Comparison of ENCODE assay signal across 8 cellular contexts in the genomic region with DNA sequence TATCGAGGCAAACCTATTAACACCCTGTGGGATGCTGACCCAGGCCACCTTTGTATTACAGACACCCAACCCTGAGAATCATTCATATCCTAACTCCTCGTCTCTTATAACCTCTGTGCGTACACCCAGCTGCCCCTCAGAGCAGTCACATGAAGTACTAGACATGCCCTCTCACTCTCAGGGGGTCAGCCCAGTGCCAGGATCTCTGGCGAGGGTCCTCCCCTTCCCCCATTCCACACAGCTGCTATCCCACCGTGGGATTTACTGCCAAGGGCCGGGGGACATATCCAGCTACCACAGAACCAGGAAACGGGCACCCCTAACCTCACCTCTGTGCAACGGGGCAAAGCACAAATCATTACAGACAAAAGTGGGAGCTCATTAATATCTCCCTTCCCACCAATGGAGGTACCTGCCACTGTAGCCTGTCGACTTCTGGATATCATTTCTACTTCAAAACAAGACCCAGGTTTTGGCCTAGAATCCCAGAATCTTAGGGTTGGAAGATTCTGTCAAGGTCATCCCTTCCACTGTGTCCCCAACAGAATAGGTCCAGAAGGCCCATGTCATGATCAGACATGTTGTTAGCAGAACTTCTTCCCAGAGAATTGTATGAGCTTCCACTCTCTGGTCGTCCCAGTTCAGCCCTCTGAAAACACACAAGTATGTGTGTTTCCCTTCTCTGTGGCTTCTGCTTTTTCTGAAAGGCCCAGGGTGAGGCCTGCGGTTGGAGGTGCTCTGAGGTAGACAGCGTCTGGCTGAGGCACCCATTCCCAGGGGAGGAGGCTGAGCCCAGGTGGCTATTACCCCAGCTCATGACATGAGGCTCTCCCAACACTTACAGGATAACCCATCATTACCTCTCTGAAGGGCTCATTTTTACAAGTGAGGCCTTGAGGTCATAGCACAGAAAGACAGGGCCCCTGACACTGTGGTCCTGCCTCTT. TPM values are rescaled to one million over a fixed set of nuclear protein-coding genes. Genes with fewer than 3 reads are reported as not detected.
A peak's percentile ranks its signal among the peaks of the same experiment; 100 is the strongest.
DNase-seq lines count a peak whose midpoint lies in the region; ATAC-seq and TF ChIP-seq lines count a peak whose summit lies in the region.

No MANE protein-coding gene starts in this region.

- no peaks in the 10 kb centered on the region for H3K27me3 Mint-ChIP-seq in Calu3 (ENCODE audit: unreplicated experiment)
- no peaks in the 10 kb centered on the region for H3K27me3 Mint-ChIP-seq in activated CD8-positive, alpha-beta T cell treated with anti-CD3 and anti-CD28 coated beads, Interleukin-2, amount 10 ng/mL, durations not matched to agents 7 days and 5 days (ENCODE audit: low read depth)
- no peaks in the 10 kb centered on the region for H3K27me3 Mint-ChIP-seq in stimulated activated memory B cell treated with anti-CD40 and anti-IgM and Interleukin-4, amounts not matched to agents 10 μg/mL and 1 μg/mL and 100 μg/mL, for 72 hours

- peaks cover 84% of the 10 kb centered on the region for H3K36me3 Mint-ChIP-seq in Calu3 (ENCODE audit: insufficient read depth, unreplicated experiment)
- peaks cover 10% of the 10 kb centered on the region for H3K36me3 Mint-ChIP-seq in activated CD8-positive, alpha-beta T cell treated with anti-CD3 and anti-CD28 coated beads, Interleukin-2, amount 10 ng/mL, durations not matched to agents 7 days and 5 days (ENCODE audit: low read depth)
- peaks cover 6% of the 10 kb centered on the region for H3K36me3 Mint-ChIP-seq in stimulated activated memory B cell treated with anti-CD40 and anti-IgM and Interleukin-4, amounts not matched to agents 10 μg/mL and 1 μg/mL and 100 μg/mL, for 72 hours

- peak overlapping the region; percentile 74 for H3K27ac Mint-ChIP-seq in Calu3 (ENCODE audit: unreplicated experiment)
- peak overlapping the region; percentile 89 for H3K27ac Mint-ChIP-seq in activated CD8-positive, alpha-beta T cell treated with anti-CD3 and anti-CD28 coated beads, Interleukin-2, amount 10 ng/mL, durations not matched to agents 7 days and 5 days
- peak overlapping the region; percentile 83 for H3K27ac Mint-ChIP-seq in stimulated activated memory B cell treated with anti-CD40 and anti-IgM and Interleukin-4, amounts not matched to agents 10 μg/mL and 1 μg/mL and 100 μg/mL, for 72 hours

- intact Hi-C loops in Calu3 (cut with micrococcal nuclease; ENCODE audit: unreplicated experiment), result loop anchor here (2.0 kb wide), 1 partner anchor 18 kb away; no protein-coding TSS in a partner anchor

- POLR2A ChIA-PET in activated CD8-positive, alpha-beta T cell treated with anti-CD3 and anti-CD28 coated beads, Interleukin-2, amount 10 ng/mL, durations not matched to agents 7 days and 5 days (lab: Charles Lee), result interaction anchor here (1.6 kb wide), 1 partner anchor 21 kb away, joined by 6 read pairs; a partner anchor contains a TSS

- H3K27me3 ChIP-seq in HL-60 (ENCODE audit: insufficient read depth, poor library complexity, severe bottlenecking), result no peaks in the 10 kb centered on the region

- H3K4me3 Mint-ChIP-seq in Calu3 (ENCODE audit: low read depth, unreplicated experiment), result peak overlapping the region; percentile 71
- peak overlapping the region; percentile 80 for H3K4me3 Mint-ChIP-seq in activated CD8-positive, alpha-beta T cell treated with anti-CD3 and anti-CD28 coated beads, Interleukin-2, amount 10 ng/mL, durations not matched to agents 7 days and 5 days
- H3K4me3 Mint-ChIP-seq in stimulated activated memory B cell treated with anti-CD40 and anti-IgM and Interleukin-4, amounts not matched to agents 10 μg/mL and 1 μg/mL and 100 μg/mL, for 72 hours, result peak overlapping the region; percentile 86

- H3K9me3 Mint-ChIP-seq in Calu3 (ENCODE audit: low read depth, unreplicated experiment), result no peaks in the 10 kb centered on the region
- H3K9me3 Mint-ChIP-seq in activated CD8-positive, alpha-beta T cell treated with anti-CD3 and anti-CD28 coated beads, Interleukin-2, amount 10 ng/mL, durations not matched to agents 7 days and 5 days (ENCODE audit: insufficient read depth), result no peaks in the 10 kb centered on the region
- H3K9me3 Mint-ChIP-seq in stimulated activated memory B cell treated with anti-CD40 and anti-IgM and Interleukin-4, amounts not matched to agents 10 μg/mL and 1 μg/mL and 100 μg/mL, for 72 hours, result no peaks in the 10 kb centered on the region

- CTCF ChIA-PET in Calu3 (lab: Charles Lee), result interaction anchor here (0.6 to 2.0 kb wide), 8 partner anchors 8 to 170 kb away, joined by 3 to 15 read pairs (median 6); a partner anchor contains a TSS
- CTCF ChIA-PET in activated CD8-positive, alpha-beta T cell treated with anti-CD3 and anti-CD28 coated beads, Interleukin-2, amount 10 ng/mL, durations not matched to agents 7 days and 5 days (lab: Charles Lee), result interaction anchor here (0.7 to 4.1 kb wide), 15 partner anchors 8 to 597 kb away, joined by 3 to 43 read pairs (median 4); a partner anchor contains a TSS

- TSS peak; percentile 16 for BruUV-seq in Calu3 (replicated peaks; lab: Mats Ljungman, UMichigan)

- no peak overlapping the region for H3K4me3 ChIP-seq in HL-60 (replicated peaks; ENCODE audit: insufficient read depth, low read length)
- peak overlapping the region; percentile 82 for H3K4me3 ChIP-seq in fibroblast of mammary gland (ENCODE audit: control insufficient read depth, low read depth, low read length)

- peaks cover 81% of the 10 kb centered on the region for H3K4me1 Mint-ChIP-seq in Calu3 (ENCODE audit: low read depth, unreplicated experiment)
- peaks cover 77% of the 10 kb centered on the region for H3K4me1 Mint-ChIP-seq in activated CD8-positive, alpha-beta T cell treated with anti-CD3 and anti-CD28 coated beads, Interleukin-2, amount 10 ng/mL, durations not matched to agents 7 days and 5 days (ENCODE audit: low read depth)
- H3K4me1 Mint-ChIP-seq in stimulated activated memory B cell treated with anti-CD40 and anti-IgM and Interleukin-4, amounts not matched to agents 10 μg/mL and 1 μg/mL and 100 μg/mL, for 72 hours, result peaks cover 93% of the 10 kb centered on the region

- ATAC-seq in activated CD8-positive, alpha-beta T cell treated with anti-CD3 and anti-CD28 coated beads, Interleukin-2, amount 10 ng/mL, durations not matched to agents 7 days and 5 days, result peak; percentile 8
- peak; percentile 85 for ATAC-seq in stimulated activated memory B cell treated with anti-CD40 and anti-IgM and Interleukin-4, amounts not matched to agents 10 μg/mL and 1 μg/mL and 100 μg/mL, for 72 hours

- peak overlapping the region; percentile 77 for H3K27ac ChIP-seq in HL-60 (replicated peaks)

- DNase-seq in Calu3 (no peak), GM20000 (ENCODE audit: low spot score) (peak; percentile 72), HL-60 (ENCODE audit: low read depth in 1 of 2, low spot score in 1 of 2) (peak in 1 of 2 experiments; percentile 85), fibroblast of mammary gland (ENCODE audit: low read depth) (no peak), NCI-H1105 (lab: John Stamatoyannopoulos, UW) (no peak), HK-2 (ENCODE audit: unreplicated experiment) (no peak)
- peak; percentile 64 for DNase-seq in activated CD8-positive, alpha-beta T cell treated with anti-CD3 and anti-CD28 coated beads, Interleukin-2, amount 10 ng/mL, durations not matched to agents 7 days and 5 days

- TF ChIP-seq CTCF in Calu3 (IDR thresholded peaks at IDR 0.05; ENCODE audit: unreplicated experiment) (no peak), GM20000 (IDR thresholded peaks at IDR 0.05; ENCODE audit: extremely low read depth, missing control alignments) (no peak), HL-60 (IDR thresholded peaks at IDR 0.05; ENCODE audit: insufficient read depth, low read length) (no peak), fibroblast of mammary gland (conservative IDR thresholded peaks at IDR 0.05; ENCODE audit: control insufficient read depth, insufficient read depth, low read depth, low read length) (no peak)

RNA-seq across cellular contexts. Expression of a gene that starts 1.7 kb away (rescaled TPM):
- total RNA-seq in Calu3 (2022), result 229 and 289 TPM in 2 replicates
- 10 to 100 TPM; 52.9 to 58.9 TPM for total RNA-seq in activated CD8-positive, alpha-beta T cell treated with anti-CD3 and anti-CD28 coated beads, Interleukin-2, amount 10 ng/mL, durations not matched to agents 7 days and 5 days

RNA-seq across cellular contexts. Expression of a gene that starts 20.3 kb away (rescaled TPM):
- 46.8 and 54.0 TPM in 2 replicates for total RNA-seq in Calu3 (2022)
- total RNA-seq in activated CD8-positive, alpha-beta T cell treated with anti-CD3 and anti-CD28 coated beads, Interleukin-2, amount 10 ng/mL, durations not matched to agents 7 days and 5 days, result 10 to 100 TPM; 36.7 to 37.6 TPM

RNA-seq across cellular contexts. Expression of a gene that starts 20.7 kb away (rescaled TPM):
- total RNA-seq in Calu3 (2022), result 102 and 117 TPM in 2 replicates
- 10 to 100 TPM; 52.6 to 56.2 TPM for total RNA-seq in activated CD8-positive, alpha-beta T cell treated with anti-CD3 and anti-CD28 coated beads, Interleukin-2, amount 10 ng/mL, durations not matched to agents 7 days and 5 days

RNA-seq across cellular contexts. Expression of a gene that starts 29.8 kb away (rescaled TPM):
- total RNA-seq in Calu3 (2022), result 1.1 and 1.5 TPM in 2 replicates
- under 1 TPM; 0.97 TPM for total RNA-seq in activated CD8-positive, alpha-beta T cell treated with anti-CD3 and anti-CD28 coated beads, Interleukin-2, amount 10 ng/mL, durations not matched to agents 7 days and 5 days

Comparison
In these comparisons a context has a peak if more than half of its experiments do, and no peak if none do; other contexts are left out.
1. DNase-seq: peak in GM20000 (single experiment) and activated CD8-positive, alpha-beta T cell treated with anti-CD3 and anti-CD28 coated beads, Interleukin-2, amount 10 ng/mL, durations not matched to agents 7 days and 5 days (single experiment); none in Calu3 (single experiment), fibroblast of mammary gland (single experiment), NCI-H1105 (single experiment) and HK-2 (single experiment).
2. Peak in every context shown above with its lines, with median percentiles within 50 percentile points of each other: H3K27ac Mint-ChIP-seq and H3K4me3 Mint-ChIP-seq.